In the genomic region with DNA sequence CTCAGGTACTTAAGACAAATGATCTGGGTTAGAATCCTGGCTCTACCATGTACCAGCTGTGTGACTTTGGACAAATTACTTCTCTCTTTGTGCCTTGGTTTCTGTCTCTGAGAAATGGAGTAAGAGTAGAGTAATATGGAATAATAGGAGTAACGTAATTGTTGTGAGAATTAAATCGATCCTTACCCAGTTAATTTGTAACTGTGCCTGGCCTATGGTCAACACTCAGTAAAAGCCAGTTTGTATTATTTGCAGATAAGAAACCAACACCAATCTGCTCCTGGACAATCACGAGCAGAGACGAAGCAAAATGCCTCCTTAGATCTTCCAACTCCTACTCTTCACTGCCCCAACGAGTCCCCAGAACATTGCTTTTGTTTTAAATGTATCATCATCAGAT, we compare ENCODE assay signal across 27 cellular contexts.
"Had no signal": no experiment of that assay in that cellular context is flagged by ENCODE, and none has a peak within 500 bp of the region (broad histone marks: within the 10 kb centered on the region; RNA-seq: fewer than 3 reads in every experiment).

No MANE protein-coding gene starts in this region.

- H3K9ac ChIP-seq: neural progenitor cell had no signal

- H3K9me3 ChIP-seq: heart right ventricle, lower lobe of right lung, neutrophil, right atrium auricular region, stomach, testis, thyroid gland, transverse colon, upper lobe of right lung had no signal

- H3K36me3 ChIP-seq: heart right ventricle, lower lobe of right lung, neural progenitor cell, neutrophil, right atrium auricular region, stomach, thyroid gland, transverse colon, upper lobe of right lung had no signal

- DNase-seq: heart right ventricle; islet precursor cell; left ventricle myocardium superior; lower lobe of right lung; mammary epithelial cell; mesenchymal stem cell; naive B cell; natural killer cell; nephron progenitor cell; occipital lobe; stimulated activated CD4-positive, alpha-beta T cell treated with anti-CD3 and anti-CD28 coated beads, Interleukin-12 subunit alpha, Interleukin-12 subunit beta, amount 100 ng/mL, for 4 hours; stimulated activated CD4-positive, alpha-beta T cell treated with anti-CD3 and anti-CD28 coated beads, Interleukin-15, amount 100 ng/mL, for 24 hours; stimulated activated CD4-positive, alpha-beta T cell treated with anti-CD3 and anti-CD28 coated beads, Interleukin-2, amount 100 ng/mL, for 24 hours; stimulated activated CD4-positive, alpha-beta T cell treated with anti-CD3 and anti-CD28 coated beads, Interleukin-4, amount 100 ng/mL, for 1 hour; stimulated activated naive B cell treated with anti-CD40 and anti-IgM and Interleukin-4, amounts not matched to agents 10 μg/mL and 1 μg/mL and 100 μg/mL, for 72 hours; stimulated activated naive CD8-positive, alpha-beta T cell treated with anti-CD3 and anti-CD28 coated beads, Interleukin-15, Interleukin-2, amounts not matched to agents 100 U/mL and 50 U/mL, for 24 hours; stomach; testis; thyroid gland; transverse colon; upper lobe of right lung had no signal

- H3K4me2 ChIP-seq: hepatocyte, neural progenitor cell had no signal

- H3K27ac ChIP-seq: heart right ventricle, hepatocyte, lower lobe of right lung, neural progenitor cell, neutrophil, right atrium auricular region, skin epidermis, stomach, testis, thyroid gland, transverse colon, upper lobe of right lung had no signal

- H2AFZ ChIP-seq: hepatocyte, neural progenitor cell had no signal

- H3K4me1 ChIP-seq: heart right ventricle, lower lobe of right lung, right atrium auricular region, testis, thyroid gland, transverse colon, upper lobe of right lung had no signal

- H3K79me2 ChIP-seq: hepatocyte had no signal

- H3K27me3 ChIP-seq: hepatocyte, neural progenitor cell, neutrophil, right atrium auricular region, stomach, testis, thyroid gland, transverse colon, upper lobe of right lung had no signal

- H3K4me3 ChIP-seq: heart right ventricle, hepatocyte, lower lobe of right lung, neural progenitor cell, right atrium auricular region, skin epidermis, stomach, testis, thyroid gland, transverse colon, upper lobe of right lung had no signal

- ATAC-seq: heart right ventricle; left ventricle myocardium superior; lower lobe of right lung; natural killer cell; sciatic nerve; stimulated activated naive B cell treated with anti-CD40 and anti-IgM and Interleukin-4, amounts not matched to agents 10 μg/mL and 1 μg/mL and 100 μg/mL, for 72 hours; stimulated activated naive CD8-positive, alpha-beta T cell treated with anti-CD3 and anti-CD28 coated beads, Interleukin-15, Interleukin-2, amounts not matched to agents 100 U/mL and 50 U/mL, for 24 hours; upper lobe of right lung had no signal
